17 cellular contexts compared by ENCODE assay signal in genomic region chr16:69615528-69615927, GRCh38.
"Had no signal": no experiment of that assay in that cellular context is flagged by ENCODE, and none has a peak within 500 bp of the region (broad histone marks: within the 10 kb centered on the region; RNA-seq: fewer than 3 reads in every experiment).

No MANE protein-coding gene starts in this region.

- H3K4me2 ChIP-seq: smooth muscle cell had no signal

- DNase-seq: activated CD4-positive, alpha-beta memory T cell treated with anti-CD3 and anti-CD28 coated beads, Interleukin-2, amount 10 ng/mL, durations not matched to agents 7 days and 5 days; activated CD4-positive, alpha-beta T cell treated with anti-CD3 and anti-CD28 coated beads, Interleukin-2, amount 10 ng/mL, durations not matched to agents 24 days and 14 days; activated effector memory CD4-positive, alpha-beta T cell treated with Interleukin-2 at 50 U/mL for 16 hours; activated naive CD4-positive, alpha-beta T cell treated with anti-CD3 and anti-CD28 coated beads, Interleukin-2, amount 10 ng/mL, durations not matched to agents 7 days and 5 days; activated T-cell treated with anti-CD3 and anti-CD28 coated beads, Interleukin-2, amount 50 U/mL, for 72 hours; aorta; dermis blood vessel endothelial cell; effector CD8-positive, alpha-beta T cell; foreskin melanocyte; hippocampal formation; mesendoderm; naive B cell; stimulated activated CD4-positive, alpha-beta T cell treated with anti-CD3 and anti-CD28 coated beads, Interleukin-15, amount 100 ng/mL, for 24 hours; stimulated activated naive B cell treated with anti-CD40 and anti-IgM and Interleukin-4, amounts not matched to agents 10 μg/mL and 1 μg/mL and 100 μg/mL, for 72 hours; tibial artery had no signal

- H3K4me3 Mint-ChIP-seq: activated CD4-positive, alpha-beta memory T cell treated with anti-CD3 and anti-CD28 coated beads, Interleukin-2, amount 10 ng/mL, durations not matched to agents 7 days and 5 days; activated CD4-positive, alpha-beta T cell treated with anti-CD3 and anti-CD28 coated beads, Interleukin-2, amount 10 ng/mL, durations not matched to agents 24 days and 14 days; activated naive CD4-positive, alpha-beta T cell treated with anti-CD3 and anti-CD28 coated beads, Interleukin-2, amount 10 ng/mL, durations not matched to agents 7 days and 5 days; activated T-cell treated with anti-CD3 and anti-CD28 coated beads, Interleukin-2, amount 50 U/mL, for 72 hours; brain; naive B cell; stimulated activated naive B cell treated with anti-CD40 and anti-IgM and Interleukin-4, amounts not matched to agents 10 μg/mL and 1 μg/mL and 100 μg/mL, for 72 hours had no signal

- H3K27me3 Mint-ChIP-seq: activated CD4-positive, alpha-beta memory T cell treated with anti-CD3 and anti-CD28 coated beads, Interleukin-2, amount 10 ng/mL, durations not matched to agents 7 days and 5 days; activated CD4-positive, alpha-beta T cell treated with anti-CD3 and anti-CD28 coated beads, Interleukin-2, amount 10 ng/mL, durations not matched to agents 24 days and 14 days; activated naive CD4-positive, alpha-beta T cell treated with anti-CD3 and anti-CD28 coated beads, Interleukin-2, amount 10 ng/mL, durations not matched to agents 7 days and 5 days; brain; naive B cell; stimulated activated naive B cell treated with anti-CD40 and anti-IgM and Interleukin-4, amounts not matched to agents 10 μg/mL and 1 μg/mL and 100 μg/mL, for 72 hours had no signal

- H3K36me3 Mint-ChIP-seq: naive B cell had no signal

- H3K4me3 ChIP-seq: smooth muscle cell, tibial artery had no signal

- H3K36me3 ChIP-seq: tibial artery had no signal

- H3K27ac Mint-ChIP-seq: activated CD4-positive, alpha-beta memory T cell treated with anti-CD3 and anti-CD28 coated beads, Interleukin-2, amount 10 ng/mL, durations not matched to agents 7 days and 5 days; activated naive CD4-positive, alpha-beta T cell treated with anti-CD3 and anti-CD28 coated beads, Interleukin-2, amount 10 ng/mL, durations not matched to agents 7 days and 5 days; activated T-cell treated with anti-CD3 and anti-CD28 coated beads, Interleukin-2, amount 50 U/mL, for 72 hours had no signal

- H3K27me3 ChIP-seq: tibial artery had no signal

- H3K27ac ChIP-seq: tibial artery had no signal

- H3K9me3 ChIP-seq: tibial artery had no signal

- H3K9me3 Mint-ChIP-seq: activated CD4-positive, alpha-beta memory T cell treated with anti-CD3 and anti-CD28 coated beads, Interleukin-2, amount 10 ng/mL, durations not matched to agents 7 days and 5 days; activated CD4-positive, alpha-beta T cell treated with anti-CD3 and anti-CD28 coated beads, Interleukin-2, amount 10 ng/mL, durations not matched to agents 24 days and 14 days; activated naive CD4-positive, alpha-beta T cell treated with anti-CD3 and anti-CD28 coated beads, Interleukin-2, amount 10 ng/mL, durations not matched to agents 7 days and 5 days; activated T-cell treated with anti-CD3 and anti-CD28 coated beads, Interleukin-2, amount 50 U/mL, for 72 hours; brain; naive B cell; stimulated activated naive B cell treated with anti-CD40 and anti-IgM and Interleukin-4, amounts not matched to agents 10 μg/mL and 1 μg/mL and 100 μg/mL, for 72 hours had no signal
